8 cellular contexts compared by ENCODE assay signal in the genomic region with DNA sequence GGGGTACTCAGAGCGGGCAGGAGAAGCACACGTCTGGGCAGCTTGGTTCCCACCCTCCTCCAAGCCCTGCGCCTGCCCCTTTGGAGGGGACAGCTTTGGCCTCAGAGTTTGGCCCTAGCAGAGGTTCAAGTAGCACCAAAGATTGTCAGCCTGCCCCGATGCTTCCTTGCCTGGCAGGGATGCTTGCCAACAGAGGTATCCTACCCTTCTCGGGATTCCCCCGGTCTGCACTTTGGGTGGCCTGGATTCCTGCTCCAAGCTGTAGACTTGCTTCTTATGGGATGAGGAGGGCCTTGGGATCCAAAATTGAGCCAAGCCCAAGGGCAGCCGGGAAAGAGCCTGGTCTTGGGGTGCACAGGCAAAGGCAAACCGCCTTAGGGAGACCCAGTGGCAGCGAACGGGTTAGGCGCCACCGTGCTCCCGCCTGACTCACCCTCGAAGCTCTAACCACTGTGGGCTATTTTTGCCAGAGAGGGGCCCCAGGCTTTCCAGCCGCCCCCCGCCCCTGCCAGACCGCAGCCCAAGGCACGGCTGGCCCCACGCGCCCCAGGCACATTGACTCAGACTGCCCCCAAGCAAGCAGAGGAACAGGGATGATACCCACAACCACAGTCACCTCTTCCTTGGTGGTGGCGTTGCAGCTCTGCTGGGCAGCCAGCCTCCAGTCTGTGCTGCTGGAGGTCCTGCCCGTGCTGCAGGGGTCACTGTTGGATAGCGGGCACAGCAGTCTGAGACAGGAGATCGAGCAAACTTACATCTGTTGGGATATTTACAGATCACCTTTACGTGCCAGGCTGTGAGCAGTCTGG. TPM values are rescaled to one million over a fixed set of nuclear protein-coding genes. Genes with fewer than 3 reads are reported as not detected.
DNase-seq lines count a peak whose midpoint lies in the region; TF ChIP-seq lines count a peak whose summit lies in the region.

No MANE protein-coding gene starts in this region.

- H3K27ac ChIP-seq in left ventricle myocardium inferior (replicated peaks), result no peak overlapping the region

- peaks cover 42% of the 10 kb centered on the region for H3K4me1 Mint-ChIP-seq in activated CD4-positive, alpha-beta memory T cell treated with anti-CD3 and anti-CD28 coated beads, Interleukin-2, amount 10 ng/mL, durations not matched to agents 7 days and 5 days

- no peak overlapping the region for H3K4me3 Mint-ChIP-seq in activated CD4-positive, alpha-beta memory T cell treated with anti-CD3 and anti-CD28 coated beads, Interleukin-2, amount 10 ng/mL, durations not matched to agents 7 days and 5 days

- no peak overlapping the region for H3K27ac Mint-ChIP-seq in activated CD4-positive, alpha-beta memory T cell treated with anti-CD3 and anti-CD28 coated beads, Interleukin-2, amount 10 ng/mL, durations not matched to agents 7 days and 5 days

- no peaks in the 10 kb centered on the region for H3K9me3 ChIP-seq in BE2C
- H3K9me3 ChIP-seq in left ventricle myocardium inferior (replicated peaks), result no peaks in the 10 kb centered on the region

- H3K36me3 Mint-ChIP-seq in activated CD4-positive, alpha-beta memory T cell treated with anti-CD3 and anti-CD28 coated beads, Interleukin-2, amount 10 ng/mL, durations not matched to agents 7 days and 5 days (ENCODE audit: low read depth), result no peaks in the 10 kb centered on the region

- intact Hi-C loops in left ventricle myocardium inferior (cut with micrococcal nuclease), result no loop called here

- H3K4me1 ChIP-seq in BE2C (no peaks in the 10 kb centered on the region), left ventricle myocardium inferior (peaks cover 35% of the 10 kb centered on the region)

- CTCF ChIA-PET in activated CD4-positive, alpha-beta memory T cell treated with anti-CD3 and anti-CD28 coated beads, Interleukin-2, amount 10 ng/mL, durations not matched to agents 7 days and 5 days (lab: Charles Lee), result interaction anchor here (1.0 to 4.0 kb wide), 3 partner anchors 9 to 119 kb away, joined by 3 to 16 read pairs (median 4); no protein-coding TSS in a partner anchor

- TF ChIP-seq CTCF in BE2C (IDR thresholded peaks at IDR 0.05; ENCODE audit: low read depth, low read length) (peak; percentile 30; the same call in 1 of the 2 replicates), left ventricle myocardium inferior (IDR thresholded peaks at IDR 0.05; ENCODE audit: borderline replicate concordance) (no peak)

- H3K27me3 ChIP-seq in BE2C (peaks cover 62% of the 10 kb centered on the region), left ventricle myocardium inferior (ENCODE audit: low read depth) (peaks cover 94% of the 10 kb centered on the region)

- H3K4me3 ChIP-seq in BE2C (ENCODE audit: low read depth, low read length) (no peak overlapping the region), left ventricle myocardium inferior (no peak overlapping the region)

- H3K36me3 ChIP-seq in BE2C, result no peaks in the 10 kb centered on the region
- no peaks in the 10 kb centered on the region for H3K36me3 ChIP-seq in left ventricle myocardium inferior

- peaks cover 84% of the 10 kb centered on the region for H3K27me3 Mint-ChIP-seq in activated CD4-positive, alpha-beta memory T cell treated with anti-CD3 and anti-CD28 coated beads, Interleukin-2, amount 10 ng/mL, durations not matched to agents 7 days and 5 days

- POLR2A ChIA-PET in activated CD4-positive, alpha-beta memory T cell treated with anti-CD3 and anti-CD28 coated beads, Interleukin-2, amount 10 ng/mL, durations not matched to agents 7 days and 5 days (lab: Charles Lee), result interaction anchor here (1.4 to 1.5 kb wide), 2 partner anchors 9 to 15 kb away, joined by 4 to 5 read pairs; partner anchors contain the start of gene ARF3

- DNase-seq in BE2C (no peak), HT1080 (ENCODE audit: low read depth) (peak; percentile 61), kidney tubule cell (ENCODE audit: low spot score) (peak; percentile 50), NCI-H82 (lab: John Stamatoyannopoulos, UW) (no peak), left ventricle myocardium inferior (no peak), amygdala (lab: John Stamatoyannopoulos, UW) (no peak), SHP77 treated with DMSO at 0.1 percent for 48 hours (lab: John Stamatoyannopoulos, UW) (no peak)
- peak; percentile 32 for DNase-seq in activated CD4-positive, alpha-beta memory T cell treated with anti-CD3 and anti-CD28 coated beads, Interleukin-2, amount 10 ng/mL, durations not matched to agents 7 days and 5 days

- H3K9me3 Mint-ChIP-seq in activated CD4-positive, alpha-beta memory T cell treated with anti-CD3 and anti-CD28 coated beads, Interleukin-2, amount 10 ng/mL, durations not matched to agents 7 days and 5 days, result no peaks in the 10 kb centered on the region

RNA-seq across cellular contexts. Expression of gene WNT10B, which starts 0.9 kb away (rescaled TPM):
- polyA plus RNA-seq in BE2C (2012; ENCODE audit: insufficient read depth, insufficient read length, low read depth), result not detected
- total RNA-seq in HT1080 (2014; rRNA removed; shearing (Covaris generic)), result 0.71 and 2.1 TPM in 2 replicates
- polyA plus RNA-seq in HT1080 (2015; cell fraction: cytosol; rRNA removed), result 0.92 and 1.3 TPM in 2 replicates
- polyA plus RNA-seq in HT1080 (2015; cell fraction: nucleus; rRNA removed), result 0.91 and 0.96 TPM in 2 replicates
- total RNA-seq in activated CD4-positive, alpha-beta memory T cell treated with anti-CD3 and anti-CD28 coated beads, Interleukin-2, amount 10 ng/mL, durations not matched to agents 7 days and 5 days, result 1 to 10 TPM; 4.1 to 4.2 TPM
- total RNA-seq in left ventricle myocardium inferior, result 0.44 TPM

RNA-seq across cellular contexts. Expression of gene WNT1, which starts 5.7 kb away (rescaled TPM):
- polyA plus RNA-seq in BE2C (2012; ENCODE audit: insufficient read depth, insufficient read length, low read depth), result not detected
- not detected in 2 replicates for total RNA-seq in HT1080 (2014; rRNA removed; shearing (Covaris generic))
- polyA plus RNA-seq in HT1080 (2015; cell fraction: cytosol; rRNA removed), result not detected in 2 replicates
- polyA plus RNA-seq in HT1080 (2015; cell fraction: nucleus; rRNA removed), result not detected in 2 replicates
- under 1 TPM; 0.33 to 0.73 TPM for total RNA-seq in activated CD4-positive, alpha-beta memory T cell treated with anti-CD3 and anti-CD28 coated beads, Interleukin-2, amount 10 ng/mL, durations not matched to agents 7 days and 5 days
- not detected for total RNA-seq in left ventricle myocardium inferior

RNA-seq across cellular contexts. Expression of gene ARF3, which starts 15.1 kb away (rescaled TPM):
- 213 TPM for polyA plus RNA-seq in BE2C (2012; ENCODE audit: insufficient read depth, insufficient read length, low read depth)
- 108 and 163 TPM in 2 replicates for total RNA-seq in HT1080 (2014; rRNA removed; shearing (Covaris generic))
- 142 and 148 TPM in 2 replicates for polyA plus RNA-seq in HT1080 (2015; cell fraction: cytosol; rRNA removed)
- polyA plus RNA-seq in HT1080 (2015; cell fraction: nucleus; rRNA removed), result 148 and 162 TPM in 2 replicates
- 100 to 1,000 TPM; 114 to 122 TPM for total RNA-seq in activated CD4-positive, alpha-beta memory T cell treated with anti-CD3 and anti-CD28 coated beads, Interleukin-2, amount 10 ng/mL, durations not matched to agents 7 days and 5 days
- 49.6 TPM for total RNA-seq in left ventricle myocardium inferior

RNA-seq across cellular contexts. Expression of gene DDN, which starts 26.8 kb away (rescaled TPM):
- 10.4 TPM for polyA plus RNA-seq in BE2C (2012; ENCODE audit: insufficient read depth, insufficient read length, low read depth)
- 0.24 and 0.50 TPM in 2 replicates for total RNA-seq in HT1080 (2014; rRNA removed; shearing (Covaris generic))
- 0.15 and 0.19 TPM in 2 replicates for polyA plus RNA-seq in HT1080 (2015; cell fraction: cytosol; rRNA removed)
- 0.43 and 0.59 TPM in 2 replicates for polyA plus RNA-seq in HT1080 (2015; cell fraction: nucleus; rRNA removed)
- under 1 TPM; 0.23 TPM for total RNA-seq in activated CD4-positive, alpha-beta memory T cell treated with anti-CD3 and anti-CD28 coated beads, Interleukin-2, amount 10 ng/mL, durations not matched to agents 7 days and 5 days
- 1.4 TPM for total RNA-seq in left ventricle myocardium inferior

RNA-seq across cellular contexts. Expression of gene PRKAG1, which starts 46.2 kb away (rescaled TPM):
- polyA plus RNA-seq in BE2C (2012; ENCODE audit: insufficient read depth, insufficient read length, low read depth), result 83.7 TPM
- total RNA-seq in HT1080 (2014; rRNA removed; shearing (Covaris generic)), result 101 and 104 TPM in 2 replicates
- polyA plus RNA-seq in HT1080 (2015; cell fraction: cytosol; rRNA removed), result 124 and 126 TPM in 2 replicates
- 135 and 155 TPM in 2 replicates for polyA plus RNA-seq in HT1080 (2015; cell fraction: nucleus; rRNA removed)
- total RNA-seq in activated CD4-positive, alpha-beta memory T cell treated with anti-CD3 and anti-CD28 coated beads, Interleukin-2, amount 10 ng/mL, durations not matched to agents 7 days and 5 days, result 10 to 100 TPM; 65.9 to 70.2 TPM
- 104 TPM for total RNA-seq in left ventricle myocardium inferior

Comparison
In these comparisons a context has a peak if more than half of its experiments do, and no peak if none do; other contexts are left out.
1. DNase-seq: peak in HT1080 (single experiment), activated CD4-positive, alpha-beta memory T cell treated with anti-CD3 and anti-CD28 coated beads, Interleukin-2, amount 10 ng/mL, durations not matched to agents 7 days and 5 days (single experiment) and kidney tubule cell (single experiment); none in BE2C (single experiment), NCI-H82 (single experiment), left ventricle myocardium inferior (single experiment), amygdala (0 of 56) and SHP77 treated with DMSO at 0.1 percent for 48 hours (single experiment).